ENCODE assay signal across 1 cellular context in the genomic region with DNA sequence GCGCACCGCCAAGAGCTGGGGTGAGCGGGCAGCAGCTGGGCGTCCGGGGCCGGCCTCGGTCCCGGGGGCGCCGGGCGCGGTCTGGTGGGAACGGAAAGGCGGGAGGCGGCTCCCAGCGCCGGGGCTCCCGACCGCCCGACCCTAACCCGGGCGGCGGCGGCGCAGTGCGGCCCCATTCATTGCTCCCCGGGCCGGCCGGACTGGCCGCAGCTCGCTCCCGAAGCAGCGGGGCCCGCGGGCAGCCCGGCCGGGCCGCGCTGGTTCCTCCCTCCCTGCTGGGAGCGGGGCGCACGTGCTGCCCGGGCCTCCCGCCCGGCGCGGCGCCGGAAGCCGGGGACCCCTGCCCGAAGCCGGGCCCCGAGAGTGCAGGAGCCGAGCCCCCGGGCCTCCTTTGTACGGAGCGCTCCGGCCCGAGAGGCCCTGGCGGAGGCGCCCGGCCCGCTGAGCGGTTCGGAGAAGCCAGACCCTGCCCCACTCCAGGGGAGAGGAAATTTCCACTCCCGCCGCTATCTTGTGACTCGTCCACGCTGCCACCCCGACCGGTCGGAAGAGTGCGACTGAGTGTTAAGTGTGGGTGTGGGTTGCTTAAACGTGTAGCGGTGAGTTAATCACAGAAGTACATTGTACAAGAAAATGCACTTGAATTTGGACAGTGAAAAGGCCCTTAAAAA.
TF ChIP-seq lines count a peak whose summit lies in the region.

No MANE protein-coding gene starts in this region.

TF ChIP-seq in HepG2, 621 proteins besides CTCF, POLR2A, EP300 and RAD21 (continued from another document and continues in another):
- 0 out of 2 replicates have a peak, but pooled peaks have one; percentile 9 for TF ChIP-seq MAF1 (CRISPR knock-in tag; IDR thresholded peaks at IDR 0.05; ENCODE audit: borderline replicate concordance)
- TF ChIP-seq, protein P1, sequence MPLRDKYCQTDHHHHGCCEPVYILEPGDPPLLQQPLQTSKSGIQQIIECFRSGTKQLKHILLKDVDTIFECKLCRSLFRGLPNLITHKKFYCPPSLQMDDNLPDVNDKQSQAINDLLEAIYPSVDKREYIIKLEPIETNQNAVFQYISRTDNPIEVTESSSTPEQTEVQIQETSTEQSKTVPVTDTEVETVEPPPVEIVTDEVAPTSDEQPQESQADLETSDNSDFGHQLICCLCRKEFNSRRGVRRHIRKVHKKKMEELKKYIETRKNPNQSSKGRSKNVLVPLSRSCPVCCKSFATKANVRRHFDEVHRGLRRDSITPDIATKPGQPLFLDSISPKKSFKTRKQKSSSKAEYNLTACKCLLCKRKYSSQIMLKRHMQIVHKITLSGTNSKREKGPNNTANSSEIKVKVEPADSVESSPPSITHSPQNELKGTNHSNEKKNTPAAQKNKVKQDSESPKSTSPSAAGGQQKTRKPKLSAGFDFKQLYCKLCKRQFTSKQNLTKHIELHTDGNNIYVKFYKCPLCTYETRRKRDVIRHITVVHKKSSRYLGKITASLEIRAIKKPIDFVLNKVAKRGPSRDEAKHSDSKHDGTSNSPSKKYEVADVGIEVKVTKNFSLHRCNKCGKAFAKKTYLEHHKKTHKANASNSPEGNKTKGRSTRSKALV (CRISPR knock-in tag; IDR thresholded peaks at IDR 0.05) = no peak
- no peak for TF ChIP-seq SETDB1 (CRISPR knock-in tag; IDR thresholded peaks at IDR 0.05; ENCODE audit: borderline replicate concordance)
- no peak for TF ChIP-seq ZNF335 (CRISPR knock-in tag; IDR thresholded peaks at IDR 0.05)
- TF ChIP-seq, protein P2, sequence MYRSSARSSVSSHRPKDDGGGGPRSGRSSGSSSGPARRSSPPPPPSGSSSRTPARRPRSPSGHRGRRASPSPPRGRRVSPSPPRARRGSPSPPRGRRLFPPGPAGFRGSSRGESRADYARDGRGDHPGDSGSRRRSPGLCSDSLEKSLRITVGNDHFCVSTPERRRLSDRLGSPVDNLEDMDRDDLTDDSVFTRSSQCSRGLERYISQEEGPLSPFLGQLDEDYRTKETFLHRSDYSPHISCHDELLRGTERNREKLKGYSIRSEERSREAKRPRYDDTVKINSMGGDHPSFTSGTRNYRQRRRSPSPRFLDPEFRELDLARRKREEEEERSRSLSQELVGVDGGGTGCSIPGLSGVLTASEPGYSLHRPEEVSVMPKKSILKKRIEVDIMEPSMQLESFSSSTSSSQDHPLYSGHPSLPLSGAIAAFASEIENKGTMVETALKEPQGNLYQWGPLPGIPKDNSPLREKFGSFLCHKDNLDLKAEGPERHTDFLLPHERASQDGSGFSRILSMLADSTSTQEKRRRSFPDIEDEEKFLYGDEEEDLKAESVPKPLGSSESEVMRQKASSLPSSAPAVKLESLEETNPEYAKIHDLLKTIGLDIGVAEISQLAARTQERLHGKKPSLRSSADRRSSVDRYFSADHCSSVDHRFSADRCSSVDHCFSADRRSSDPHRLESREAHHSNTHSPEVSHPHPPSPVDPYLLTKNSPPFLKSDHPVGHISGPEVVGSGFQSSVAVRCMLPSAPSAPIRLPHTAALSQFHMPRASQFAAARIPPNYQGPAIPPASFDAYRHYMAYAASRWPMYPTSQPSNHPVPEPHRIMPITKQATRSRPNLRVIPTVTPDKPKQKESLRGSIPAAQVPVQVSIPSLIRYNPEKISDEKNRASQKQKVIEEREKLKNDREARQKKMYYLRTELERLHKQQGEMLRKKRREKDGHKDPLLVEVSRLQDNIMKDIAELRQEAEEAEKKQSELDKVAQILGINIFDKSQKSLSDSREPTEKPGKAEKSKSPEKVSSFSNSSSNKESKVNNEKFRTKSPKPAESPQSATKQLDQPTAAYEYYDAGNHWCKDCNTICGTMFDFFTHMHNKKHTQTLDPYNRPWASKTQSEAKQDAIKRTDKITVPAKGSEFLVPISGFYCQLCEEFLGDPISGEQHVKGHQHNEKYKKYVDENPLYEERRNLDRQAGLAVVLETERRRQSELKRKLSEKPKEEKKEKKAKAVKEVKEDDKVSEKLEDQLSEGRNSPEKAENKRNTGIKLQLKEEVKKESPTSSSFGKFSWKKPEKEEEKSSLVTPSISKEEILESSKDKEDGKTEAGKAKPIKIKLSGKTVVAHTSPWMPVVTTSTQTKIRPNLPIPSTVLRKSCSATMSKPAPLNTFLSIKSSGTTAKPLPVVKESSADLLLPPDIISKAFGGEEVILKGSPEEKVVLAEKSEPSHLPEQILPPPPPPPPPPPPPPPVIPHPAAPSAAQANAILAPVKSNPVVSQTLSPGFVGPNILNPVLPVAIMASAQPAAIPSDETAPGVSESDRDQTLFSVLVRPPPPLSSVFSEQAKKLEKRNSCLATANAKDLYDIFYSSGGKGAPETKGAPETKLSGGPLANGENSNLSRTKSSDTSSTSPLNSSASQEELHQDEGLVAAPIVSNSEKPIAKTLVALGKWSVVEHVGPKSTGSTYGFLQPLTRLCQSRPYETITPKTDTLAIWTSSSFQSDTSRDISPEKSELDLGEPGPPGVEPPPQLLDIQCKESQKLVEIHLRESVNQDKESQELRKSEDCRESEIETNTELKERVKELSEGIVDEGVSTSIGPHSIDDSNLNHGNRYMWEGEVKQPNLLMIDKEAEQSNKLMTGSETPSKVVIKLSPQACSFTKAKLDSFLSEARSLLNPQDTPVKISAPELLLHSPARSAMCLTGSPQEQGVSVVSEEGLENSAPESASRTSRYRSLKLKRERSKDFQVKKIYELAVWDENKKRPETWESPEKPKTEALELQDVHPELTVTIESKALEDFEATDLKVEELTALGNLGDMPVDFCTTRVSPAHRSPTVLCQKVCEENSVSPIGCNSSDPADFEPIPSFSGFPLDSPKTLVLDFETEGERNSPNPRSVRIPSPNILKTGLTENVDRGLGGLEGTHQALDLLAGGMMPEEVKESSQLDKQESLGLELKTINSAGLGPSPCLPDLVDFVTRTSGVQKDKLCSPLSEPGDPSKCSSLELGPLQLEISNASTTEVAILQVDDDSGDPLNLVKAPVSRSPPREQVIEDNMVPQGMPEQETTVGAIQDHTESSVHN (CRISPR knock-in tag; IDR thresholded peaks at IDR 0.05) = no peak
- TF ChIP-seq ZNF773 (CRISPR knock-in tag; IDR thresholded peaks at IDR 0.05; ENCODE audit: borderline replicate concordance) = no peak
- no peak for TF ChIP-seq KAT2B (IDR thresholded peaks at IDR 0.05; ENCODE audit: borderline replicate concordance, low read depth, low read length)
- TF ChIP-seq, protein P3, sequence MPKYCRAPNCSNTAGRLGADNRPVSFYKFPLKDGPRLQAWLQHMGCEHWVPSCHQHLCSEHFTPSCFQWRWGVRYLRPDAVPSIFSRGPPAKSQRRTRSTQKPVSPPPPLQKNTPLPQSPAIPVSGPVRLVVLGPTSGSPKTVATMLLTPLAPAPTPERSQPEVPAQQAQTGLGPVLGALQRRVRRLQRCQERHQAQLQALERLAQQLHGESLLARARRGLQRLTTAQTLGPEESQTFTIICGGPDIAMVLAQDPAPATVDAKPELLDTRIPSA (CRISPR knock-in tag; IDR thresholded peaks at IDR 0.05; ENCODE audit: borderline replicate concordance) = no peak
- TF ChIP-seq HDAC1 (CRISPR knock-in tag; IDR thresholded peaks at IDR 0.05) = peak; percentile 21; the same call in 1 of the 2 replicates
- TF ChIP-seq FOXK2 (IDR thresholded peaks at IDR 0.05) = no peak
- TF ChIP-seq ZSCAN21 (CRISPR knock-in tag; IDR thresholded peaks at IDR 0.05; ENCODE audit: borderline replicate concordance) = no peak
- no peak for TF ChIP-seq ELF4 (CRISPR knock-in tag; IDR thresholded peaks at IDR 0.05; ENCODE audit: borderline replicate concordance)
- TF ChIP-seq CBFB (CRISPR knock-in tag; IDR thresholded peaks at IDR 0.05) = no peak
- TF ChIP-seq NCOA1 (CRISPR knock-in tag; IDR thresholded peaks at IDR 0.05) = no peak
- no peak for TF ChIP-seq ZSCAN31 (CRISPR knock-in tag; IDR thresholded peaks at IDR 0.05; ENCODE audit: low read depth)
- no peak for TF ChIP-seq ZNF619 (CRISPR knock-in tag; IDR thresholded peaks at IDR 0.05)
- TF ChIP-seq IRF2 (CRISPR knock-in tag; IDR thresholded peaks at IDR 0.05) = no peak
- TF ChIP-seq KLF6 (CRISPR knock-in tag; IDR thresholded peaks at IDR 0.05) = no peak
- no peak for TF ChIP-seq U2AF2 (IDR thresholded peaks at IDR 0.05; ENCODE audit: low read depth, low read length)
- no peak for TF ChIP-seq ZNF543 (CRISPR knock-in tag; IDR thresholded peaks at IDR 0.05)
- TF ChIP-seq ZNF781 (CRISPR knock-in tag; IDR thresholded peaks at IDR 0.05; ENCODE audit: borderline replicate concordance, not compliant biosample characterization) = no peak
- no peak for TF ChIP-seq ZNF333 (CRISPR knock-in tag; IDR thresholded peaks at IDR 0.05; ENCODE audit: borderline replicate concordance)
- TF ChIP-seq, protein P4, sequence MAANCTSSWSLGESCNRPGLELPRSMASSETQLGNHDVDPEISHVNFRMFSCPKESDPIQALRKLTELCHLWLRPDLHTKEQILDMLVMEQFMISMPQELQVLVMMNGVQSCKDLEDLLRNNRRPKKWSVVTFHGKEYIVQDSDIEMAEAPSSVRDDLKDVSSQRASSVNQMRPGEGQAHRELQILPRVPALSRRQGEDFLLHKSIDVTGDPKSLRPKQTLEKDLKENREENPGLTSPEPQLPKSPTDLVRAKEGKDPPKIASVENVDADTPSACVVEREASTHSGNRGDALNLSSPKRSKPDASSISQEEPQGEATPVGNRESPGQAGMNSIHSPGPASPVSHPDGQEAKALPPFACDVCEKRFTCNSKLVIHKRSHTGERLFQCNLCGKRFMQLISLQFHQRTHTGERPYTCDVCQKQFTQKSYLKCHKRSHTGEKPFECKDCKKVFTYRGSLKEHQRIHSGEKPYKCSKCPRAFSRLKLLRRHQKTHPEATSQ (CRISPR knock-in tag; IDR thresholded peaks at IDR 0.05; ENCODE audit: borderline replicate concordance) = no peak
- TF ChIP-seq MLLT10 (CRISPR knock-in tag; IDR thresholded peaks at IDR 0.05) = no peak
- no peak for TF ChIP-seq ZNF768 (CRISPR knock-in tag; IDR thresholded peaks at IDR 0.05)
- no peak for TF ChIP-seq MAFG (CRISPR knock-in tag; IDR thresholded peaks at IDR 0.05)
- TF ChIP-seq RFX1 (IDR thresholded peaks at IDR 0.05) = no peak
- TF ChIP-seq ZNF263 (CRISPR knock-in tag; IDR thresholded peaks at IDR 0.05) = no peak
- TF ChIP-seq, protein P5, sequence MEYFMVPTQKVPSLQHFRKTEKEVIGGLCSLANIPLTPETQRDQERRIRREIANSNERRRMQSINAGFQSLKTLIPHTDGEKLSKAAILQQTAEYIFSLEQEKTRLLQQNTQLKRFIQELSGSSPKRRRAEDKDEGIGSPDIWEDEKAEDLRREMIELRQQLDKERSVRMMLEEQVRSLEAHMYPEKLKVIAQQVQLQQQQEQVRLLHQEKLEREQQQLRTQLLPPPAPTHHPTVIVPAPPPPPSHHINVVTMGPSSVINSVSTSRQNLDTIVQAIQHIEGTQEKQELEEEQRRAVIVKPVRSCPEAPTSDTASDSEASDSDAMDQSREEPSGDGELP (IDR thresholded peaks at IDR 0.05; ENCODE audit: borderline replicate concordance, low read depth) = no peak
- TF ChIP-seq POLR2G (IDR thresholded peaks at IDR 0.05; ENCODE audit: low read depth, low read length) = no peak
- TF ChIP-seq ATAD3A (CRISPR knock-in tag; IDR thresholded peaks at IDR 0.05) = no peak
- TF ChIP-seq ZNF772 (CRISPR knock-in tag; IDR thresholded peaks at IDR 0.05) = 0 out of 2 replicates have a peak, but pooled peaks have one; percentile 9
- TF ChIP-seq ZNF674 (CRISPR knock-in tag; IDR thresholded peaks at IDR 0.05; ENCODE audit: low read depth) = no peak
- no peak for TF ChIP-seq TP53 (CRISPR knock-in tag; conservative IDR thresholded peaks at IDR 0.05)
- no peak for TF ChIP-seq SP5 (CRISPR knock-in tag; IDR thresholded peaks at IDR 0.05; ENCODE audit: borderline replicate concordance, low read depth)
- no peak for TF ChIP-seq TBX3 (IDR thresholded peaks at IDR 0.05; ENCODE audit: borderline replicate concordance)
- no peak for TF ChIP-seq KLF12 (CRISPR knock-in tag; IDR thresholded peaks at IDR 0.05; ENCODE audit: borderline replicate concordance)
- TF ChIP-seq KDM5A (IDR thresholded peaks at IDR 0.05; ENCODE audit: borderline replicate concordance, low read length) = no peak; the same call in 1 of the 2 replicates
- no peak for TF ChIP-seq ZFP62 (CRISPR knock-in tag; IDR thresholded peaks at IDR 0.05)
- no peak for TF ChIP-seq ZNF850 (CRISPR knock-in tag; conservative IDR thresholded peaks at IDR 0.05)
- no peak for TF ChIP-seq ZNF614 (CRISPR knock-in tag; IDR thresholded peaks at IDR 0.05; ENCODE audit: borderline replicate concordance)
- TF ChIP-seq ZMYM4 (CRISPR knock-in tag; IDR thresholded peaks at IDR 0.05) = no peak
- TF ChIP-seq HDAC6 (IDR thresholded peaks at IDR 0.05; ENCODE audit: low read depth, low read length) = no peak
- TF ChIP-seq ZNF234 (CRISPR knock-in tag; conservative IDR thresholded peaks at IDR 0.05) = no peak
- TF ChIP-seq PCBP1 (IDR thresholded peaks at IDR 0.05; ENCODE audit: borderline replicate concordance, low read depth, low read length) = no peak
- no peak for TF ChIP-seq SMYD3 (CRISPR knock-in tag; IDR thresholded peaks at IDR 0.05)
- TF ChIP-seq, protein P6, sequence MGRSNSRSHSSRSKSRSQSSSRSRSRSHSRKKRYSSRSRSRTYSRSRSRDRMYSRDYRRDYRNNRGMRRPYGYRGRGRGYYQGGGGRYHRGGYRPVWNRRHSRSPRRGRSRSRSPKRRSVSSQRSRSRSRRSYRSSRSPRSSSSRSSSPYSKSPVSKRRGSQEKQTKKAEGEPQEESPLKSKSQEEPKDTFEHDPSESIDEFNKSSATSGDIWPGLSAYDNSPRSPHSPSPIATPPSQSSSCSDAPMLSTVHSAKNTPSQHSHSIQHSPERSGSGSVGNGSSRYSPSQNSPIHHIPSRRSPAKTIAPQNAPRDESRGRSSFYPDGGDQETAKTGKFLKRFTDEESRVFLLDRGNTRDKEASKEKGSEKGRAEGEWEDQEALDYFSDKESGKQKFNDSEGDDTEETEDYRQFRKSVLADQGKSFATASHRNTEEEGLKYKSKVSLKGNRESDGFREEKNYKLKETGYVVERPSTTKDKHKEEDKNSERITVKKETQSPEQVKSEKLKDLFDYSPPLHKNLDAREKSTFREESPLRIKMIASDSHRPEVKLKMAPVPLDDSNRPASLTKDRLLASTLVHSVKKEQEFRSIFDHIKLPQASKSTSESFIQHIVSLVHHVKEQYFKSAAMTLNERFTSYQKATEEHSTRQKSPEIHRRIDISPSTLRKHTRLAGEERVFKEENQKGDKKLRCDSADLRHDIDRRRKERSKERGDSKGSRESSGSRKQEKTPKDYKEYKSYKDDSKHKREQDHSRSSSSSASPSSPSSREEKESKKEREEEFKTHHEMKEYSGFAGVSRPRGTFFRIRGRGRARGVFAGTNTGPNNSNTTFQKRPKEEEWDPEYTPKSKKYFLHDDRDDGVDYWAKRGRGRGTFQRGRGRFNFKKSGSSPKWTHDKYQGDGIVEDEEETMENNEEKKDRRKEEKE (IDR thresholded peaks at IDR 0.05) = no peak
- TF ChIP-seq ZNF468 (CRISPR knock-in tag; IDR thresholded peaks at IDR 0.05) = no peak
- TF ChIP-seq, protein P7, sequence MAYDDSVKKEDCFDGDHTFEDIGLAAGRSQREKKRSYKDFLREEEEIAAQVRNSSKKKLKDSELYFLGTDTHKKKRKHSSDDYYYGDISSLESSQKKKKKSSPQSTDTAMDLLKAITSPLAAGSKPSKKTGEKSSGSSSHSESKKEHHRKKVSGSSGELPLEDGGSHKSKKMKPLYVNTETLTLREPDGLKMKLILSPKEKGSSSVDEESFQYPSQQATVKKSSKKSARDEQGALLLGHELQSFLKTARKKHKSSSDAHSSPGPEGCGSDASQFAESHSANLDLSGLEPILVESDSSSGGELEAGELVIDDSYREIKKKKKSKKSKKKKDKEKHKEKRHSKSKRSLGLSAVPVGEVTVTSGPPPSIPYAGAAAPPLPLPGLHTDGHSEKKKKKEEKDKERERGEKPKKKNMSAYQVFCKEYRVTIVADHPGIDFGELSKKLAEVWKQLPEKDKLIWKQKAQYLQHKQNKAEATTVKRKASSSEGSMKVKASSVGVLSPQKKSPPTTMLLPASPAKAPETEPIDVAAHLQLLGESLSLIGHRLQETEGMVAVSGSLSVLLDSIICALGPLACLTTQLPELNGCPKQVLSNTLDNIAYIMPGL (CRISPR knock-in tag; IDR thresholded peaks at IDR 0.05; ENCODE audit: borderline replicate concordance in 1 of 2, low read depth in 1 of 2) = no peak; a peak in 2 of 4 replicates
- 0 out of 2 replicates have a peak, but pooled peaks have one; percentile 23 for TF ChIP-seq ZNF792 (CRISPR knock-in tag; IDR thresholded peaks at IDR 0.05)
